ENCODE assay signal across 1 cellular context in the genomic region with DNA sequence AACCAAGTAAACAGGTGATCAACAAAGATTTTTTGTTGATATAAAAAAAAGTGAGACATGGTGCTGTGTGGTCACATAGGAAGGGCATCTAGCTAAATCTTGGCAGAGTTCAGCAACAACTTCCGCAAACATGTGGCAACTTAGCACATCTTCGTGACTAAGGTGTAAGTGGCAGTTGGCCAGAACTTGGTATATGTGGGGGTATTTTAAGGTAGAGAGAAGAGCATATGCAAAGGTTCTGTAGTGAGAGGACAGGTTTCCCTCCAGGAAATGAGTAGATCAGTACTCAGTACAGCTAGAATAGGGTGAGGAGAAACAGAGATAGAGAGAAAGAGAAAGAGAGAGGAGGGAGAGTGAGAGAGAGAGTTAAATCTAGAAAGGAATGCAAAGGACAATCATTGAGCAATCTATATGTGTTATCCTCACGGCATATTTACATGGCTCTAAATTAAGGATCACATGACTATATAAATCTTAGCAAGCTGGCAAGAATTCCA.
TF ChIP-seq lines count a peak whose summit lies in the region.

No MANE protein-coding gene starts in this region.

TF ChIP-seq in IMR-90, 13 proteins besides CTCF, POLR2A, EP300 and RAD21:
- TF ChIP-seq SMC3 (IDR thresholded peaks at IDR 0.05; ENCODE audit: low read depth, low read length) (no peak), FOS (IDR thresholded peaks at IDR 0.05; ENCODE audit: low read depth, low read length) (no peak), NFE2L2 (IDR thresholded peaks at IDR 0.05; ENCODE audit: low read depth, low read length) (no peak), MAFK (IDR thresholded peaks at IDR 0.05; ENCODE audit: low read depth, low read length) (no peak), CEBPB (IDR thresholded peaks at IDR 0.05; ENCODE audit: low read depth, low read length) (peak; percentile 49; the same call in 1 of the 2 replicates), MXI1 (IDR thresholded peaks at IDR 0.05; ENCODE audit: borderline replicate concordance, low read depth, low read length) (no peak), BHLHE40 (IDR thresholded peaks at IDR 0.05; ENCODE audit: low read depth, low read length) (no peak)
- TF ChIP-seq, protein P1, sequence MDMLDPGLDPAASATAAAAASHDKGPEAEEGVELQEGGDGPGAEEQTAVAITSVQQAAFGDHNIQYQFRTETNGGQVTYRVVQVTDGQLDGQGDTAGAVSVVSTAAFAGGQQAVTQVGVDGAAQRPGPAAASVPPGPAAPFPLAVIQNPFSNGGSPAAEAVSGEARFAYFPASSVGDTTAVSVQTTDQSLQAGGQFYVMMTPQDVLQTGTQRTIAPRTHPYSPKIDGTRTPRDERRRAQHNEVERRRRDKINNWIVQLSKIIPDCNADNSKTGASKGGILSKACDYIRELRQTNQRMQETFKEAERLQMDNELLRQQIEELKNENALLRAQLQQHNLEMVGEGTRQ (IDR thresholded peaks at IDR 0.05; ENCODE audit: low read depth, low read length), result no peak
TF ChIP-seq in IMR-90: peak in this region for 1.
